Comparison of ENCODE assay signal across 1 cellular context in the genomic region with DNA sequence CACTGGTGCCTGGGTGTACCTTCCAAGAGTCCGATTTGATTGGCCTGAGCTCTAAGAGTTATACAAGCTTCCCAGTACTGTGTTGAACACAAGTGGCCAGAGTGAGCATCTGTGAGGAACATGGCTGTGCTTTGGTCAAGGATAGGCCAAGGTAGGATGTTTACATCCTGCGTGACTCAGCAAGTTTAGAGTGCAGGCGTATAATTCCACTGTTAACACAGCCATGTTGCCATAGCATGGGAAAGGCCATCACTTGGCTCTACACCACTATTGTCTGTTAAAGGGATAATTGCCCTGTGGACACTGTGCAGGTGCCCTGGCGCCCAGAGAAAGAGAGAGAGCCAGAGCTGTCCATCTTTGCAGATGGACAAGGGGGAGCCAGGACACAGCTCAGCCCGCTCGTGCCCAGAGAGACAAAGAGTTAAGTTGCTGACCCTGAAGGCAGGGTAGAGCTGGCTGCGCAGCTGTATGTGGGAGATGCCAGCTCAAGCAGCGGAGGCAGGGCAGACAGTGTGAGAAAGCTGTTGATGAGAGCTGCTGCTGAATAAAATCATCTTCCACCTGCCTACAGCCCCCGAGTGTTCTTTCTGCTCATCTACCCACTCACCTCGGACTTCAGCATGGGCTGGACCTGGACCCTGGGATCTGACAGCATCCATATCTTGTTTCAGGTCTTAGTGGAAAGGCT.
TF ChIP-seq lines count a peak whose summit lies in the region.

No MANE protein-coding gene starts in this region.

TF ChIP-seq in HepG2, 621 proteins besides CTCF, POLR2A, EP300 and RAD21 (continued from another document and continues in another):
- TF ChIP-seq, protein P1, sequence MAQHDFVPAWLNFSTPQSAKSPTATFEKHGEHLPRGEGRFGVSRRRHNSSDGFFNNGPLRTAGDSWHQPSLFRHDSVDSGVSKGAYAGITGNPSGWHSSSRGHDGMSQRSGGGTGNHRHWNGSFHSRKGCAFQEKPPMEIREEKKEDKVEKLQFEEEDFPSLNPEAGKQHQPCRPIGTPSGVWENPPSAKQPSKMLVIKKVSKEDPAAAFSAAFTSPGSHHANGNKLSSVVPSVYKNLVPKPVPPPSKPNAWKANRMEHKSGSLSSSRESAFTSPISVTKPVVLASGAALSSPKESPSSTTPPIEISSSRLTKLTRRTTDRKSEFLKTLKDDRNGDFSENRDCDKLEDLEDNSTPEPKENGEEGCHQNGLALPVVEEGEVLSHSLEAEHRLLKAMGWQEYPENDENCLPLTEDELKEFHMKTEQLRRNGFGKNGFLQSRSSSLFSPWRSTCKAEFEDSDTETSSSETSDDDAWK (CRISPR knock-in tag; IDR thresholded peaks at IDR 0.05), result no peak
- TF ChIP-seq ZNF7 (CRISPR knock-in tag; IDR thresholded peaks at IDR 0.05) (0 out of 2 replicates have a peak, but pooled peaks have one; percentile 28), SMAD9 (CRISPR knock-in tag; IDR thresholded peaks at IDR 0.05) (no peak), MAFG (CRISPR knock-in tag; IDR thresholded peaks at IDR 0.05) (no peak), ZNF790 (CRISPR knock-in tag; IDR thresholded peaks at IDR 0.05; ENCODE audit: borderline replicate concordance) (no peak), ZFP36L1 (CRISPR knock-in tag; IDR thresholded peaks at IDR 0.05) (no peak), ARNT2 (CRISPR knock-in tag; IDR thresholded peaks at IDR 0.05; ENCODE audit: low read depth) (no peak), NPAS2 (CRISPR knock-in tag; IDR thresholded peaks at IDR 0.05; ENCODE audit: borderline replicate concordance) (no peak), TCF7 (IDR thresholded peaks at IDR 0.05; ENCODE audit: low read depth) (no peak), RCOR2 (CRISPR knock-in tag; IDR thresholded peaks at IDR 0.05) (no peak), MED13 (CRISPR knock-in tag; IDR thresholded peaks at IDR 0.05) (no peak), SIX1 (CRISPR knock-in tag; IDR thresholded peaks at IDR 0.05; ENCODE audit: borderline replicate concordance) (no peak), ZKSCAN1 (IDR thresholded peaks at IDR 0.05; ENCODE audit: low read length) (no peak), GATAD1 (CRISPR knock-in tag; IDR thresholded peaks at IDR 0.05) (no peak), ZNF24 (IDR thresholded peaks at IDR 0.05) (no peak), SP140L (CRISPR knock-in tag; IDR thresholded peaks at IDR 0.05; ENCODE audit: borderline replicate concordance) (no peak), CAMTA2 (CRISPR knock-in tag; IDR thresholded peaks at IDR 0.05; ENCODE audit: borderline replicate concordance) (no peak), YY1 (IDR thresholded peaks at IDR 0.05; ENCODE audit: insufficient read depth, insufficient replicate concordance, low read depth, low read length) (no peak), XBP1 (CRISPR knock-in tag; IDR thresholded peaks at IDR 0.05) (no peak), RFX5 (IDR thresholded peaks at IDR 0.05; ENCODE audit: low read depth, low read length) (no peak), ZFP1 (CRISPR knock-in tag; IDR thresholded peaks at IDR 0.05) (no peak), ZNF614 (CRISPR knock-in tag; IDR thresholded peaks at IDR 0.05; ENCODE audit: borderline replicate concordance) (no peak), HDAC2 (CRISPR knock-in tag; IDR thresholded peaks at IDR 0.05) (no peak), ZNF644 (CRISPR knock-in tag; IDR thresholded peaks at IDR 0.05; ENCODE audit: low read depth) (peak; percentile 38; the same call in 1 of the 2 replicates), ATF7-NPFF (CRISPR knock-in tag; IDR thresholded peaks at IDR 0.05; ENCODE audit: low read depth) (no peak), ZNF510 (CRISPR knock-in tag; IDR thresholded peaks at IDR 0.05; ENCODE audit: low read depth) (no peak), TBL1XR1 (IDR thresholded peaks at IDR 0.05; ENCODE audit: borderline replicate concordance, low read length, partially characterized antibody) (no peak), ZNF629 (CRISPR knock-in tag; conservative IDR thresholded peaks at IDR 0.05) (no peak), TBX2 (CRISPR knock-in tag; IDR thresholded peaks at IDR 0.05; ENCODE audit: borderline replicate concordance) (no peak), ZNF784 (CRISPR knock-in tag; IDR thresholded peaks at IDR 0.05; ENCODE audit: borderline replicate concordance) (no peak), ZBTB25 (CRISPR knock-in tag; IDR thresholded peaks at IDR 0.05) (no peak), SMARCC2 (IDR thresholded peaks at IDR 0.05) (no peak), PAX8 (CRISPR knock-in tag; IDR thresholded peaks at IDR 0.05; ENCODE audit: borderline replicate concordance) (no peak), FOXK1 (CRISPR knock-in tag; IDR thresholded peaks at IDR 0.05; ENCODE audit: borderline replicate concordance, low read depth) (0 out of 2 replicates have a peak, but pooled peaks have one; percentile 21), ZNF580 (CRISPR knock-in tag; IDR thresholded peaks at IDR 0.05; ENCODE audit: borderline replicate concordance, low read depth) (no peak), FOXA3 (CRISPR knock-in tag; IDR thresholded peaks at IDR 0.05) (peak; percentile 29; the same call in 1 of the 2 replicates), ZNF788 (CRISPR knock-in tag; IDR thresholded peaks at IDR 0.05; ENCODE audit: borderline replicate concordance) (no peak), ZSCAN30 (CRISPR knock-in tag; IDR thresholded peaks at IDR 0.05) (no peak), YEATS4 (CRISPR knock-in tag; IDR thresholded peaks at IDR 0.05; ENCODE audit: borderline replicate concordance) (no peak), SNAPC2 (CRISPR knock-in tag; IDR thresholded peaks at IDR 0.05) (no peak)
- TF ChIP-seq, protein P2, sequence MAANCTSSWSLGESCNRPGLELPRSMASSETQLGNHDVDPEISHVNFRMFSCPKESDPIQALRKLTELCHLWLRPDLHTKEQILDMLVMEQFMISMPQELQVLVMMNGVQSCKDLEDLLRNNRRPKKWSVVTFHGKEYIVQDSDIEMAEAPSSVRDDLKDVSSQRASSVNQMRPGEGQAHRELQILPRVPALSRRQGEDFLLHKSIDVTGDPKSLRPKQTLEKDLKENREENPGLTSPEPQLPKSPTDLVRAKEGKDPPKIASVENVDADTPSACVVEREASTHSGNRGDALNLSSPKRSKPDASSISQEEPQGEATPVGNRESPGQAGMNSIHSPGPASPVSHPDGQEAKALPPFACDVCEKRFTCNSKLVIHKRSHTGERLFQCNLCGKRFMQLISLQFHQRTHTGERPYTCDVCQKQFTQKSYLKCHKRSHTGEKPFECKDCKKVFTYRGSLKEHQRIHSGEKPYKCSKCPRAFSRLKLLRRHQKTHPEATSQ (CRISPR knock-in tag; IDR thresholded peaks at IDR 0.05; ENCODE audit: borderline replicate concordance), result no peak
- TF ChIP-seq, protein P3, sequence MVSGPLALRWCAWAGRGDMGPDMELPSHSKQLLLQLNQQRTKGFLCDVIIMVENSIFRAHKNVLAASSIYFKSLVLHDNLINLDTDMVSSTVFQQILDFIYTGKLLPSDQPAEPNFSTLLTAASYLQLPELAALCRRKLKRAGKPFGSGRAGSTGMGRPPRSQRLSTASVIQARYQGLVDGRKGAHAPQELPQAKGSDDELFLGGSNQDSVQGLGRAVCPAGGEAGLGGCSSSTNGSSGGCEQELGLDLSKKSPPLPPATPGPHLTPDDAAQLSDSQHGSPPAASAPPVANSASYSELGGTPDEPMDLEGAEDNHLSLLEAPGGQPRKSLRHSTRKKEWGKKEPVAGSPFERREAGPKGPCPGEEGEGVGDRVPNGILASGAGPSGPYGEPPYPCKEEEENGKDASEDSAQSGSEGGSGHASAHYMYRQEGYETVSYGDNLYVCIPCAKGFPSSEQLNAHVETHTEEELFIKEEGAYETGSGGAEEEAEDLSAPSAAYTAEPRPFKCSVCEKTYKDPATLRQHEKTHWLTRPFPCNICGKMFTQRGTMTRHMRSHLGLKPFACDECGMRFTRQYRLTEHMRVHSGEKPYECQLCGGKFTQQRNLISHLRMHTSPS (CRISPR knock-in tag; IDR thresholded peaks at IDR 0.05; ENCODE audit: low read depth), result no peak
- TF ChIP-seq, protein P4, sequence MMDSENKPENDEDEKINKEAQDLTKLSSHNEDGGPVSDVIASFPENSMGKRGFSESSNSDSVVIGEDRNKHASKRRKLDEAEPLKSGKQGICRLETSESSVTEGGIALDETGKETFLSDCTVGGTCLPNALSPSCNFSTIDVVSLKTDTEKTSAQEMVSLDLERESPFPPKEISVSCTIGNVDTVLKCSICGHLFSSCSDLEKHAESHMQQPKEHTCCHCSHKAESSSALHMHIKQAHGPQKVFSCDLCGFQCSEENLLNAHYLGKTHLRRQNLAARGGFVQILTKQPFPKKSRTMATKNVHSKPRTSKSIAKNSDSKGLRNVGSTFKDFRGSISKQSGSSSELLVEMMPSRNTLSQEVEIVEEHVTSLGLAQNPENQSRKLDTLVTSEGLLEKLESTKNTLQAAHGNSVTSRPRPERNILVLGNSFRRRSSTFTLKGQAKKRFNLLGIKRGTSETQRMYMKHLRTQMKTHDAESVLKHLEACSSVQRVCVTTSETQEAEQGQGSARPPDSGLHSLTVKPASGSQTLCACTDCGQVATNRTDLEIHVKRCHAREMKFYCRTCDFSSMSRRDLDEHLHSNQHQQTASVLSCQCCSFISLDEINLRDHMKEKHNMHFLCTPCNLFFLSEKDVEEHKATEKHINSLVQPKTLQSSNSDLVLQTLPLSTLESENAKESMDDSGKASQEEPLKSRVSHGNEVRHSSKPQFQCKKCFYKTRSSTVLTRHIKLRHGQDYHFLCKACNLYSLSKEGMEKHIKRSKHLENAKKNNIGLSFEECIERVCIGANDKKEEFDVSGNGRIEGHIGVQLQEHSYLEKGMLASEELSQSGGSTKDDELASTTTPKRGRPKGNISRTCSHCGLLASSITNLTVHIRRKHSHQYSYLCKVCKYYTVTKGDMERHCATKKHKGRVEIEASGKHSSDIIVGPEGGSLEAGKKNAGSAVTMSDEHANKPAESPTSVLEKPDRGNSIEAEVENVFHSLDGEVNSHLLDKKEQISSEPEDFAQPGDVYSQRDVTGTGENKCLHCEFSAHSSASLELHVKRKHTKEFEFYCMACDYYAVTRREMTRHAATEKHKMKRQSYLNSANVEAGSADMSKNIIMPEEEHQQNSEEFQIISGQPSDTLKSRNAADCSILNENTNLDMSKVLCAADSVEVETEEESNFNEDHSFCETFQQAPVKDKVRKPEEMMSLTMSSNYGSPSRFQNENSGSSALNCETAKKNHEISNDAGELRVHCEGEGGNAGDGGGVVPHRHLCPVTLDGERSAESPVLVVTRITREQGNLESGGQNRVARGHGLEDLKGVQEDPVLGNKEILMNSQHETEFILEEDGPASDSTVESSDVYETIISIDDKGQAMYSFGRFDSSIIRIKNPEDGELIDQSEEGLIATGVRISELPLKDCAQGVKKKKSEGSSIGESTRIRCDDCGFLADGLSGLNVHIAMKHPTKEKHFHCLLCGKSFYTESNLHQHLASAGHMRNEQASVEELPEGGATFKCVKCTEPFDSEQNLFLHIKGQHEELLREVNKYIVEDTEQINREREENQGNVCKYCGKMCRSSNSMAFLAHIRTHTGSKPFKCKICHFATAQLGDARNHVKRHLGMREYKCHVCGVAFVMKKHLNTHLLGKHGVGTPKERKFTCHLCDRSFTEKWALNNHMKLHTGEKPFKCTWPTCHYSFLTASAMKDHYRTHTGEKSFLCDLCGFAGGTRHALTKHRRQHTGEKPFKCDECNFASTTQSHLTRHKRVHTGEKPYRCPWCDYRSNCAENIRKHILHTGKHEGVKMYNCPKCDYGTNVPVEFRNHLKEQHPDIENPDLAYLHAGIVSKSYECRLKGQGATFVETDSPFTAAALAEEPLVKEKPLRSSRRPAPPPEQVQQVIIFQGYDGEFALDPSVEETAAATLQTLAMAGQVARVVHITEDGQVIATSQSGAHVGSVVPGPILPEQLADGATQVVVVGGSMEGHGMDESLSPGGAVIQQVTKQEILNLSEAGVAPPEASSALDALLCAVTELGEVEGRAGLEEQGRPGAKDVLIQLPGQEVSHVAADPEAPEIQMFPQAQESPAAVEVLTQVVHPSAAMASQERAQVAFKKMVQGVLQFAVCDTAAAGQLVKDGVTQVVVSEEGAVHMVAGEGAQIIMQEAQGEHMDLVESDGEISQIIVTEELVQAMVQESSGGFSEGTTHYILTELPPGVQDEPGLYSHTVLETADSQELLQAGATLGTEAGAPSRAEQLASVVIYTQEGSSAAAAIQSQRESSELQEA (CRISPR knock-in tag; IDR thresholded peaks at IDR 0.05; ENCODE audit: not compliant biosample characterization), result no peak
- TF ChIP-seq, protein P5, sequence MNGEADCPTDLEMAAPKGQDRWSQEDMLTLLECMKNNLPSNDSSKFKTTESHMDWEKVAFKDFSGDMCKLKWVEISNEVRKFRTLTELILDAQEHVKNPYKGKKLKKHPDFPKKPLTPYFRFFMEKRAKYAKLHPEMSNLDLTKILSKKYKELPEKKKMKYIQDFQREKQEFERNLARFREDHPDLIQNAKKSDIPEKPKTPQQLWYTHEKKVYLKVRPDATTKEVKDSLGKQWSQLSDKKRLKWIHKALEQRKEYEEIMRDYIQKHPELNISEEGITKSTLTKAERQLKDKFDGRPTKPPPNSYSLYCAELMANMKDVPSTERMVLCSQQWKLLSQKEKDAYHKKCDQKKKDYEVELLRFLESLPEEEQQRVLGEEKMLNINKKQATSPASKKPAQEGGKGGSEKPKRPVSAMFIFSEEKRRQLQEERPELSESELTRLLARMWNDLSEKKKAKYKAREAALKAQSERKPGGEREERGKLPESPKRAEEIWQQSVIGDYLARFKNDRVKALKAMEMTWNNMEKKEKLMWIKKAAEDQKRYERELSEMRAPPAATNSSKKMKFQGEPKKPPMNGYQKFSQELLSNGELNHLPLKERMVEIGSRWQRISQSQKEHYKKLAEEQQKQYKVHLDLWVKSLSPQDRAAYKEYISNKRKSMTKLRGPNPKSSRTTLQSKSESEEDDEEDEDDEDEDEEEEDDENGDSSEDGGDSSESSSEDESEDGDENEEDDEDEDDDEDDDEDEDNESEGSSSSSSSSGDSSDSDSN (CRISPR knock-in tag; IDR thresholded peaks at IDR 0.05), result no peak
